ENCODE assay signal across 13 cellular contexts in the genomic region with DNA sequence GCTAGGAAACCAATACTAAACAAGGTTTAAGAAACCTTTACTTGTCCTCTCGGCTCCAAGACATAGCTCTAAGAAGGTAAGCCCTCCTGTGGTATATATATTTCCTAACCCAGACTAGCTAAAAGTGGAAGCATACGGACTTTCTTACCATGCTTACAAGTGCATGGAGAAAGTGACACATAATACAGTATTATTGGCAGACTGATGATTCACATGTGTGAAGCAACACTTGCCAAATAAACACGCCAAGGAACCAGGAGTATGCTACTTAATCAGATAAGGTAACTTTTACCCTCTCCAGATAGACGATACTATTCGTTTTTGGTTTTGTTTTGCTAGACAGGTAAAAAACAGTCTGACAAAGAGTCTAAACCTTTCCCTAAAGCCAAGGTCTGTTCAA.
DNase-seq lines count a peak whose midpoint lies in the region; ATAC-seq and TF ChIP-seq lines count a peak whose summit lies in the region.
"Had no signal": no experiment of that assay in that cellular context is flagged by ENCODE, and none has a peak within 500 bp of the region (broad histone marks: within the 10 kb centered on the region; RNA-seq: fewer than 3 reads in every experiment).

No MANE protein-coding gene starts in this region.

- no peak overlapping the region for H3K27ac ChIP-seq in RWPE2 (ENCODE audit: poor library complexity, severe bottlenecking)
- H3K27ac ChIP-seq: ascending aorta, SJSA1 had no signal

- H3K4me1 ChIP-seq in RWPE2 (ENCODE audit: insufficient read depth, poor library complexity, severe bottlenecking): peaks cover 40% of the 10 kb centered on the region
- H3K4me1 ChIP-seq in skeletal muscle satellite cell (ENCODE audit: control insufficient read depth, insufficient read depth, low read length): peaks cover 53% of the 10 kb centered on the region
- H3K4me1 ChIP-seq: uterus had no signal

- H3K4me3 Mint-ChIP-seq in activated T-cell treated with anti-CD3 and anti-CD28 coated beads, Interleukin-2, amount 50 U/mL, for 24 hours: no peak overlapping the region

- H3K27ac Mint-ChIP-seq in activated T-cell treated with anti-CD3 and anti-CD28 coated beads, Interleukin-2, amount 50 U/mL, for 24 hours: peak overlapping the region; percentile 72

- no peak overlapping the region for H3K4me3 ChIP-seq in RWPE2 (ENCODE audit: severe bottlenecking)
- H3K4me3 ChIP-seq in fibroblast of mammary gland (ENCODE audit: control insufficient read depth, low read depth, low read length): no peak overlapping the region
- no peak overlapping the region for H3K4me3 ChIP-seq in skeletal muscle satellite cell (ENCODE audit: low read length)
- H3K4me3 ChIP-seq: ascending aorta, SJSA1, uterus had no signal

- H3K9me3 ChIP-seq in RWPE2 (ENCODE audit: severe bottlenecking) (no peaks in the 10 kb centered on the region), skeletal muscle satellite cell (replicated peaks; ENCODE audit: low read length) (no peaks in the 10 kb centered on the region)
- H3K9me3 ChIP-seq: ascending aorta, SJSA1, uterus had no signal

- peak; percentile 84 for ATAC-seq in RWPE2 (ENCODE audit: low read depth)
- ATAC-seq in left colon: no peak

- TF ChIP-seq CTCF in RWPE2 (IDR thresholded peaks at IDR 0.05; ENCODE audit: poor library complexity, severe bottlenecking) (no peak), fibroblast of mammary gland (conservative IDR thresholded peaks at IDR 0.05; ENCODE audit: control insufficient read depth, insufficient read depth, low read depth, low read length) (no peak)

- no peaks in the 10 kb centered on the region for H3K27me3 Mint-ChIP-seq in activated T-cell treated with anti-CD3 and anti-CD28 coated beads, Interleukin-2, amount 50 U/mL, for 24 hours

- peaks cover 88% of the 10 kb centered on the region for H3K4me1 Mint-ChIP-seq in activated T-cell treated with anti-CD3 and anti-CD28 coated beads, Interleukin-2, amount 50 U/mL, for 24 hours (ENCODE audit: low read depth)

- intact Hi-C loops in left colon (cut with DNase I, micrococcal nuclease): loop anchor here in 1 of 2 donors (5.0 to 10.0 kb wide), 4 partner anchors 264 to 587 kb away; a partner anchor contains a TSS

- no peak overlapping the region for H3K9ac ChIP-seq in skeletal muscle satellite cell (ENCODE audit: low read depth, low read length)

- no peak for DNase-seq in activated T-cell treated with anti-CD3 and anti-CD28 coated beads, Interleukin-2, amount 50 U/mL, for 24 hours
- DNase-seq in activated T-cell treated with anti-CD3 and anti-CD28 coated beads for 4 hours (no peak), RWPE2 (ENCODE audit: low spot score) (no peak), fibroblast of mammary gland (ENCODE audit: low read depth) (peak; percentile 64), NOMO-1 treated with DMSO at 0.1 percent for 48 hours (lab: John Stamatoyannopoulos, UW; ENCODE audit: unreplicated experiment) (no peak), left colon (no peak), midbrain (lab: John Stamatoyannopoulos, UW) (no peak)
- DNase-seq: activated CD4-positive, alpha-beta T cell treated with anti-CD3 and anti-CD28 coated beads for 4 hours; KG1; uterus had no signal

- no peaks in the 10 kb centered on the region; the same call in 1 of the 2 replicates for H3K36me3 ChIP-seq in RWPE2 (ENCODE audit: low read depth)
- H3K36me3 ChIP-seq in skeletal muscle satellite cell (ENCODE audit: insufficient read depth, low read length): peaks cover 8% of the 10 kb centered on the region
- H3K36me3 ChIP-seq: SJSA1, uterus had no signal

- H3K4me2 ChIP-seq in skeletal muscle satellite cell (ENCODE audit: low read length): peak overlapping the region; percentile 21

- no peaks in the 10 kb centered on the region for H3K27me3 ChIP-seq in RWPE2 (ENCODE audit: insufficient read depth, poor library complexity, severe bottlenecking)
- H3K27me3 ChIP-seq in skeletal muscle satellite cell (ENCODE audit: control insufficient read depth, insufficient read depth, low read length): no peaks in the 10 kb centered on the region
- H3K27me3 ChIP-seq: ascending aorta, SJSA1, uterus had no signal

- peaks cover 58% of the 10 kb centered on the region for H3K36me3 Mint-ChIP-seq in activated T-cell treated with anti-CD3 and anti-CD28 coated beads, Interleukin-2, amount 50 U/mL, for 24 hours (ENCODE audit: low read depth)

- H3K9me3 Mint-ChIP-seq in activated T-cell treated with anti-CD3 and anti-CD28 coated beads, Interleukin-2, amount 50 U/mL, for 24 hours: no peaks in the 10 kb centered on the region
